In the genomic region with DNA sequence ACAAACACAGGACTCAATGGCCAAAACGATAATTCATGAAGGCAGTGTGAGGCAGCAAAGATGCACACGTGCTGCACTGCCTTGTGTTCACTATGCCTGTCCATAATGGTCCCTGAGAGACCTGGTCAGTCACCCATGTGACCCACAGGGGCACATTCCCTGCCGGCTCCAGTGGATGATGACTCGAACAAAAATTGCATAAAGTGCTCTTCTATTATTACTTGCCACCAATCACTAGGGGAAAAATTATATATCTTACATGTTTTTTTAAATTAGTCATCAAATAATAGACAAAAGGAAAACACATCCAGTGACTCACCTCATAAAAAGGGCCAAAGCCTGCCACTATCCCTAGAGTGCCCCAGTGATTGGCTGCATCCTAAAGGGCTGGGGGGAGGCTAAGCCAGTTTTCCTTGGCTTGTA, we compare ENCODE assay signal across 13 cellular contexts. TPM values are rescaled to one million over a fixed set of nuclear protein-coding genes. Genes with fewer than 3 reads are reported as not detected.
DNase-seq lines count a peak whose midpoint lies in the region; ATAC-seq and TF ChIP-seq lines count a peak whose summit lies in the region.
"Had no signal": no experiment of that assay in that cellular context is flagged by ENCODE, and none has a peak within 500 bp of the region (broad histone marks: within the 10 kb centered on the region; RNA-seq: fewer than 3 reads in every experiment).

No MANE protein-coding gene starts in this region.

- no peak overlapping the region for H3K23ac ChIP-seq in trophoblast cell (ENCODE audit: low read length)

- DNase-seq in BJ (ENCODE audit: low read depth) (peak; percentile 88), HT1080 (ENCODE audit: low read depth) (peak; percentile 94), brain microvascular endothelial cell (peak; percentile 91), kidney tubule cell (ENCODE audit: low spot score) (peak; percentile 92), SHP77 treated with DMSO at 0.1 percent for 48 hours (lab: John Stamatoyannopoulos, UW) (no peak), trophoblast cell (no peak)
- DNase-seq: GDM1, heart left ventricle, NCI-H748 treated with DMSO at 0.1 percent for 48 hours had no signal

- WGBS in trophoblast cell (ENCODE audit: extremely low coverage, insufficient coverage, insufficient read length), result no CpG with 5 or more reads among the region's 4 CpGs

- TF ChIP-seq CTCF in BJ (IDR thresholded peaks at IDR 0.05; ENCODE audit: insufficient read depth, low read depth, low read length) (no peak), brain microvascular endothelial cell (IDR thresholded peaks at IDR 0.05; ENCODE audit: low read depth, low read length, missing control alignments) (no peak)

- H3K79me2 ChIP-seq in trophoblast cell (ENCODE audit: control insufficient read depth, insufficient read depth, low read length, poor library complexity), result no peaks in the 10 kb centered on the region

- H3K27ac ChIP-seq in brain microvascular endothelial cell (peak overlapping the region; percentile 68), trophoblast cell (ENCODE audit: low read depth, low read length) (no peak overlapping the region)
- H3K27ac ChIP-seq: KMS-11, vagina had no signal

- no peak overlapping the region for H2AK5ac ChIP-seq in trophoblast cell (ENCODE audit: low read length)

- no peak overlapping the region for H4K8ac ChIP-seq in trophoblast cell (ENCODE audit: low read depth, low read length)

- H3K4me2 ChIP-seq in trophoblast cell (ENCODE audit: low read length), result no peak overlapping the region
- H3K4me2 ChIP-seq: KMS-11 had no signal

- H3K79me1 ChIP-seq in trophoblast cell (ENCODE audit: low read length), result no peaks in the 10 kb centered on the region

- no peak overlapping the region for H3K9ac ChIP-seq in trophoblast cell (ENCODE audit: low read length)
- H3K9ac ChIP-seq: KMS-11 had no signal

- peaks cover 1% of the 10 kb centered on the region for H3K9me3 ChIP-seq in trophoblast cell (ENCODE audit: insufficient read depth, low read depth, low read length)
- H3K9me3 ChIP-seq: heart left ventricle, vagina had no signal

- H3K18ac ChIP-seq in trophoblast cell (ENCODE audit: low read length), result no peak overlapping the region

- H4K12ac ChIP-seq in trophoblast cell (ENCODE audit: low read depth, low read length), result no peak overlapping the region

- POLR2A ChIA-PET in BJ (lab: Charles Lee), result no interaction called here

- no peak overlapping the region for H4K91ac ChIP-seq in trophoblast cell (ENCODE audit: low read depth, low read length)

- H2BK12ac ChIP-seq in trophoblast cell (ENCODE audit: low read length), result no peak overlapping the region

- in situ Hi-C loops in brain microvascular endothelial cell (cut with HindIII; ENCODE audit: low pct_ligation_motif_present, low sequenced_read_pairs), result no loop called here

- no peak overlapping the region for H3K14ac ChIP-seq in trophoblast cell (ENCODE audit: low read length)

- no peak overlapping the region for H2BK5ac ChIP-seq in trophoblast cell (ENCODE audit: low read depth, low read length, poor library complexity)

- H3K27me3 ChIP-seq in BJ (ENCODE audit: control insufficient read depth, insufficient read depth, low read length) (no peaks in the 10 kb centered on the region), brain microvascular endothelial cell (replicated peaks) (no peaks in the 10 kb centered on the region), trophoblast cell (ENCODE audit: insufficient read depth, low read length) (no peaks in the 10 kb centered on the region)
- H3K27me3 ChIP-seq: heart left ventricle, vagina had no signal

- CTCF ChIA-PET in BJ (lab: Yijun Ruan, JAX), result no interaction called here

- H2BK120ac ChIP-seq in trophoblast cell (ENCODE audit: insufficient read depth, low read length, poor library complexity), result no peak overlapping the region

- H3K4me3 ChIP-seq in BJ (ENCODE audit: low read depth, low read length) (no peak overlapping the region), brain microvascular endothelial cell (ENCODE audit: low read depth, low read length) (no peak overlapping the region), trophoblast cell (ENCODE audit: low read depth, low read length) (no peak overlapping the region)
- H3K4me3 ChIP-seq: heart left ventricle, vagina had no signal

- H3K4ac ChIP-seq in trophoblast cell (ENCODE audit: low read depth, low read length), result no peak overlapping the region

- H3K4me1 ChIP-seq in trophoblast cell (ENCODE audit: control insufficient read depth in 1 of 2, insufficient read depth in 2 of 2, low read length in 2 of 2), result no peaks in the 10 kb centered on the region

- H2AFZ ChIP-seq in trophoblast cell (ENCODE audit: insufficient read depth, low read length, poor library complexity), result no peak overlapping the region

- H3K36me3 ChIP-seq in BJ (ENCODE audit: control insufficient read depth, insufficient read depth, low read length) (peaks cover 11% of the 10 kb centered on the region), brain microvascular endothelial cell (replicated peaks) (peaks cover 47% of the 10 kb centered on the region), trophoblast cell (ENCODE audit: control insufficient read depth in 1 of 2, insufficient read depth in 2 of 2, low read length in 2 of 2) (peaks cover 23 to 35% of the 10 kb centered on the region in 2 experiments)

- ATAC-seq in HG02885 (IDR thresholded peaks at IDR 0.05; ENCODE audit: poor library complexity, unreplicated experiment) (no peak), HG02642 (IDR thresholded peaks at IDR 0.05; ENCODE audit: poor library complexity, unreplicated experiment) (no peak)

RNA-seq across cellular contexts. Expression of gene UBP1, which starts 47.5 kb away (rescaled TPM):
- polyA plus RNA-seq in BJ (2011; rRNA removed), result 58.3 and 62.7 TPM in 2 replicates
- 34.2 and 35.8 TPM in 2 replicates for polyA minus RNA-seq in BJ (2011; rRNA and poly(A)+ RNA removed)
- 42.6 and 60.9 TPM in 2 replicates for total RNA-seq in HT1080 (2014; rRNA removed; shearing (Covaris generic))
- 65.5 and 72.5 TPM in 2 replicates for polyA plus RNA-seq in HT1080 (2015; cell fraction: cytosol; rRNA removed)
- polyA plus RNA-seq in HT1080 (2015; cell fraction: nucleus; rRNA removed), result 125 and 128 TPM in 2 replicates
- 58.8 and 62.1 TPM in 2 replicates for polyA plus RNA-seq in trophoblast cell (2013)

Comparison
In these comparisons a context has a peak if more than half of its experiments do, and no peak if none do; other contexts are left out.
1. DNase-seq: peak in BJ (single experiment), HT1080 (single experiment), brain microvascular endothelial cell (single experiment) and kidney tubule cell (single experiment); none in SHP77 treated with DMSO at 0.1 percent for 48 hours (single experiment) and trophoblast cell (0 of 2).